20 cellular contexts compared by ENCODE assay signal in the genomic region with DNA sequence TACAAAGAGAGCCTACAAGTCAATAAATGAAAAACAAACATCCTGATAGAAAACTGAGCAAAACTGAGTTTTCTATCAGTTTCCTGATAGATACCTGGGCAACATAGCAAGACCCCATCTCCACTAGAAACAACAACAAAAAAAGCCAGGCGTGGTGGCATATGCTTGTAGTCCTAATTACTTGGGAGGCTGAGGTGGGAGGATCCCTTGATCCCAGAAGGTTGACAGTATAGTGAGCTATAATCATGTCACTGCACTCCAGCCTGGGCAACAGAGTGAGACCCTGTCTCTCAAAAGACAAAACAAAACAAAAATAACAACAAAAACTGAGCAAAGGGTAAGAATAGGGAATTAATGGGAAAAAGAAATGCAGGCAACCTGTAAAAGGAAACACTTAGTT. TPM values are rescaled to one million over a fixed set of nuclear protein-coding genes. Genes with fewer than 3 reads are reported as not detected.
DNase-seq lines count a peak whose midpoint lies in the region; ATAC-seq, FAIRE-seq and TF ChIP-seq lines count a peak whose summit lies in the region.
"Had no signal": no experiment of that assay in that cellular context is flagged by ENCODE, and none has a peak within 500 bp of the region (broad histone marks: within the 10 kb centered on the region; RNA-seq: fewer than 3 reads in every experiment).

No MANE protein-coding gene starts in this region.

- no peaks in the 10 kb centered on the region for H3K36me3 Mint-ChIP-seq in activated naive CD4-positive, alpha-beta T cell treated with anti-CD3 and anti-CD28 coated beads, Interleukin-2, amount 10 ng/mL, durations not matched to agents 7 days and 5 days
- H3K36me3 Mint-ChIP-seq: CD8-positive, alpha-beta T cell had no signal

- CTCF ChIA-PET in activated naive CD4-positive, alpha-beta T cell treated with anti-CD3 and anti-CD28 coated beads, Interleukin-2, amount 10 ng/mL, durations not matched to agents 7 days and 5 days (lab: Charles Lee) = no interaction called here
- CTCF ChIA-PET in K562 (lab: Yijun Ruan, JAX; ENCODE audit: low intra/inter-chr PET ratio) = no interaction called here

- in situ Hi-C loops in K562 (cut with MboI) = no loop called here

- BruUV-seq in K562 (replicated peaks; lab: Mats Ljungman, UMichigan) = no TSS peak

- peak overlapping the region; percentile 50 for H3K27ac Mint-ChIP-seq in activated naive CD4-positive, alpha-beta T cell treated with anti-CD3 and anti-CD28 coated beads, Interleukin-2, amount 10 ng/mL, durations not matched to agents 7 days and 5 days
- H3K27ac Mint-ChIP-seq: B cell; CD4-positive, alpha-beta T cell; CD8-positive, alpha-beta T cell had no signal

- peaks cover 16 to 36% of the 10 kb centered on the region in 2 experiments for H3K27me3 ChIP-seq in K562 (ENCODE audit: control insufficient read depth in 2 of 2, insufficient read depth in 2 of 2, low read length in 2 of 2)
- H3K27me3 ChIP-seq: BLaER1 treated with 17β-estradiol and CSF1 and Interleukin-3, amounts not matched to agents 10 nM and 100 nM had no signal

- no peak overlapping the region for H2AFZ ChIP-seq in K562 (ENCODE audit: low read depth, low read length)

- TF ChIP-seq POLR2A in K562 (conservative IDR thresholded peaks at IDR 0.05) = no peak

- H4K20me1 ChIP-seq in K562 (replicated peaks; ENCODE audit: control insufficient read depth, insufficient read depth, low read length) = no peaks in the 10 kb centered on the region
- H4K20me1 ChIP-seq: BLaER1 treated with 17β-estradiol and CSF1 and Interleukin-3, amounts not matched to agents 10 nM and 100 nM had no signal

- ATAC-seq in K562 (no peak), GM21576 (IDR thresholded peaks at IDR 0.05; ENCODE audit: unreplicated experiment) (no peak)
- ATAC-seq: A549; CD8-positive, alpha-beta T cell had no signal

- no peak overlapping the region for H3K27ac ChIP-seq in K562 (ENCODE audit: extremely low read depth, low read depth, low read length)
- H3K27ac ChIP-seq: 22Rv1; A549; BLaER1 treated with 17β-estradiol and CSF1 and Interleukin-3, amounts not matched to agents 10 nM and 100 nM; C4-2B had no signal

- H3K4me3 Mint-ChIP-seq in activated naive CD4-positive, alpha-beta T cell treated with anti-CD3 and anti-CD28 coated beads, Interleukin-2, amount 10 ng/mL, durations not matched to agents 7 days and 5 days = no peak overlapping the region
- H3K4me3 Mint-ChIP-seq: B cell; CD4-positive, alpha-beta T cell; CD8-positive, alpha-beta T cell had no signal

- WGBS in K562 (ENCODE audit: insufficient coverage, low coverage, missing lambda C conversion rate) = 0% methylated on average over 1 of the region's 1 CpG

- no peaks in the 10 kb centered on the region for H3K9me1 ChIP-seq in K562 (ENCODE audit: control insufficient read depth, insufficient read depth, low read length)

- no peak for FAIRE-seq in K562 (lab: Jason Lieb, UNC)
- FAIRE-seq: A549, D721Med, G401.6, GM12891 had no signal

- DNase-seq in activated naive CD4-positive, alpha-beta T cell treated with anti-CD3 and anti-CD28 coated beads, Interleukin-2, amount 10 ng/mL, durations not matched to agents 7 days and 5 days = no peak
- no peak for DNase-seq in activated naive CD4-positive, alpha-beta T cell treated with Interleukin-2 at 50 U/mL for 16 hours
- DNase-seq in K562 (ENCODE audit: extremely low read depth in 1 of 4, low spot score in 3 of 4) (no peak), foreskin melanocyte (no peak)
- DNase-seq: AML-193; Caco-2; Calu3; CD4-positive, alpha-beta T cell; CD8-positive, alpha-beta T cell; DMS79 treated with DMSO at 0.1 percent for 48 hours; GF-D8 had no signal

- POLR2A ChIA-PET in K562 (lab: Yijun Ruan, JAX) = no interaction called here

- no peaks in the 10 kb centered on the region for H3K4me1 Mint-ChIP-seq in activated naive CD4-positive, alpha-beta T cell treated with anti-CD3 and anti-CD28 coated beads, Interleukin-2, amount 10 ng/mL, durations not matched to agents 7 days and 5 days

- no peak for TF ChIP-seq EP300 in K562 (IDR thresholded peaks at IDR 0.05; ENCODE audit: low read length)

- no peaks in the 10 kb centered on the region for H3K79me2 ChIP-seq in K562 (ENCODE audit: control insufficient read depth, insufficient read depth, low read length)

- no peaks in the 10 kb centered on the region for H3K9me3 ChIP-seq in K562 (replicated peaks; ENCODE audit: control insufficient read depth, insufficient read depth, low read depth, low read length)
- H3K9me3 ChIP-seq: A549, Caco-2 had no signal

- H3K36me3 ChIP-seq in K562 (ENCODE audit: control insufficient read depth, insufficient read depth, low read length) = no peaks in the 10 kb centered on the region
- H3K36me3 ChIP-seq: BLaER1 treated with 17β-estradiol and CSF1 and Interleukin-3, amounts not matched to agents 10 nM and 100 nM had no signal

- H3K27me3 Mint-ChIP-seq in activated naive CD4-positive, alpha-beta T cell treated with anti-CD3 and anti-CD28 coated beads, Interleukin-2, amount 10 ng/mL, durations not matched to agents 7 days and 5 days = peaks cover 21% of the 10 kb centered on the region
- H3K27me3 Mint-ChIP-seq: B cell had no signal

- no peaks in the 10 kb centered on the region for H3K4me1 ChIP-seq in K562 (replicated peaks in 1 of 2; ENCODE audit: control insufficient read depth in 2 of 2, insufficient read depth in 2 of 2, low read length in 2 of 2)
- H3K4me1 ChIP-seq: A549, Caco-2 had no signal

- H3K9me3 Mint-ChIP-seq in activated naive CD4-positive, alpha-beta T cell treated with anti-CD3 and anti-CD28 coated beads, Interleukin-2, amount 10 ng/mL, durations not matched to agents 7 days and 5 days = no peaks in the 10 kb centered on the region
- H3K9me3 Mint-ChIP-seq: CD4-positive, alpha-beta T cell; CD8-positive, alpha-beta T cell had no signal

- TF ChIP-seq RAD21 in K562 (CRISPR knock-in tag; conservative IDR thresholded peaks at IDR 0.05 in 1 of 2, IDR thresholded peaks at IDR 0.05 in 1 of 2) = no peak

- H3K4me2 ChIP-seq in K562 (ENCODE audit: insufficient read depth, low read length) = no peak overlapping the region
- H3K4me2 ChIP-seq: A549; BLaER1 treated with 17β-estradiol and CSF1 and Interleukin-3, amounts not matched to agents 10 nM and 100 nM had no signal

- TF ChIP-seq CTCF in K562 (IDR thresholded peaks at IDR 0.05 in 2 of 3, conservative IDR thresholded peaks at IDR 0.05 in 1 of 3; ENCODE audit: insufficient read depth in 2 of 3, low read depth in 1 of 3, low read length in 3 of 3) = no peak

- intact Hi-C loops in K562 (cut with micrococcal nuclease) = no loop called here

- H3K4me3 ChIP-seq in K562 = no peak overlapping the region
- H3K4me3 ChIP-seq: A549; BLaER1 treated with 17β-estradiol and CSF1 and Interleukin-3, amounts not matched to agents 10 nM and 100 nM had no signal

- no peak overlapping the region for H3K9ac ChIP-seq in K562 (ENCODE audit: insufficient read depth in 1 of 2, low read depth in 2 of 2, low read length in 2 of 2)
- H3K9ac ChIP-seq: BLaER1 treated with 17β-estradiol and CSF1 and Interleukin-3, amounts not matched to agents 10 nM and 100 nM had no signal

TF ChIP-seq in K562, 482 proteins besides CTCF, POLR2A, EP300 and RAD21:
- no peak for TF ChIP-seq CBX3 (IDR thresholded peaks at IDR 0.05; ENCODE audit: borderline replicate concordance in 1 of 2, low read length in 2 of 2)
- no peak for TF ChIP-seq GMEB1 (CRISPR knock-in tag; IDR thresholded peaks at IDR 0.05)
- peak; percentile 66; the same call in 1 of the 2 replicates for TF ChIP-seq ZNF121 (CRISPR knock-in tag; conservative IDR thresholded peaks at IDR 0.05)
TF ChIP-seq in K562: peak in this region for 1.

RNA-seq across cellular contexts. Expression of gene UBE2E1, which starts 23.9 kb away (rescaled TPM):
- total RNA-seq in K562 (2011; cell fraction: chromatin; rRNA removed; ENCODE audit: low replicate concordance) = 59.3 and 94.2 TPM in 2 replicates
- total RNA-seq in K562 (2011; cell fraction: nucleolus; rRNA removed) = 39.5 and 49.5 TPM in 2 replicates
- total RNA-seq in K562 (2011; cell fraction: nucleoplasm; rRNA removed) = 66.1 and 98.5 TPM in 2 replicates
- total RNA-seq in K562 (2014; rRNA removed) = 55.5 and 74.2 TPM in 2 replicates
- 214 and 237 TPM in 2 replicates for total RNA-seq in K562 (2014; rRNA removed; fragmentation: Illumina TruSeq; extraction: Trizol)
- 171 and 177 TPM in 2 replicates for total RNA-seq in K562 (2015; rRNA removed; fragmentation: Illumina TruSeq; extraction: Trizol)
- total RNA-seq in K562 (2021) = 127 and 131 TPM in 2 replicates
- polyA plus RNA-seq in K562 (2011; rRNA removed) = 227 and 294 TPM in 2 replicates
- polyA plus RNA-seq in K562 (2011; cell fraction: cytosol; rRNA removed) = 68.6 and 143 TPM in 2 replicates
- polyA plus RNA-seq in K562 (2011; cell fraction: nucleus; rRNA removed) = 73.0 and 113 TPM in 2 replicates
- 185 and 202 TPM in 2 replicates for polyA plus RNA-seq in K562 (2012)
- 217 and 240 TPM in 2 replicates for polyA plus RNA-seq in K562 (2014; fragmentation: Illumina TruSeq; extraction: Trizol)
- 10 to 100 TPM; 54.4 to 63.8 TPM for polyA plus RNA-seq in K562 (2014; fragmentation: Nextera tagmentation; extraction: Ambion mirVana)
- 162 and 165 TPM in 2 replicates for polyA plus RNA-seq in K562 (2014; rRNA removed)
- polyA minus RNA-seq in K562 (2011; rRNA and poly(A)+ RNA removed) = 91.1 and 111 TPM in 2 replicates
- polyA minus RNA-seq in K562 (2011; cell fraction: cytosol; rRNA and poly(A)+ RNA removed) = 54.7 and 66.0 TPM in 2 replicates
- polyA minus RNA-seq in K562 (2011; cell fraction: nucleus; rRNA and poly(A)+ RNA removed) = 41.9 and 97.3 TPM in 2 replicates
